Comparison of ENCODE assay signal across 1 cellular context in the genomic region with DNA sequence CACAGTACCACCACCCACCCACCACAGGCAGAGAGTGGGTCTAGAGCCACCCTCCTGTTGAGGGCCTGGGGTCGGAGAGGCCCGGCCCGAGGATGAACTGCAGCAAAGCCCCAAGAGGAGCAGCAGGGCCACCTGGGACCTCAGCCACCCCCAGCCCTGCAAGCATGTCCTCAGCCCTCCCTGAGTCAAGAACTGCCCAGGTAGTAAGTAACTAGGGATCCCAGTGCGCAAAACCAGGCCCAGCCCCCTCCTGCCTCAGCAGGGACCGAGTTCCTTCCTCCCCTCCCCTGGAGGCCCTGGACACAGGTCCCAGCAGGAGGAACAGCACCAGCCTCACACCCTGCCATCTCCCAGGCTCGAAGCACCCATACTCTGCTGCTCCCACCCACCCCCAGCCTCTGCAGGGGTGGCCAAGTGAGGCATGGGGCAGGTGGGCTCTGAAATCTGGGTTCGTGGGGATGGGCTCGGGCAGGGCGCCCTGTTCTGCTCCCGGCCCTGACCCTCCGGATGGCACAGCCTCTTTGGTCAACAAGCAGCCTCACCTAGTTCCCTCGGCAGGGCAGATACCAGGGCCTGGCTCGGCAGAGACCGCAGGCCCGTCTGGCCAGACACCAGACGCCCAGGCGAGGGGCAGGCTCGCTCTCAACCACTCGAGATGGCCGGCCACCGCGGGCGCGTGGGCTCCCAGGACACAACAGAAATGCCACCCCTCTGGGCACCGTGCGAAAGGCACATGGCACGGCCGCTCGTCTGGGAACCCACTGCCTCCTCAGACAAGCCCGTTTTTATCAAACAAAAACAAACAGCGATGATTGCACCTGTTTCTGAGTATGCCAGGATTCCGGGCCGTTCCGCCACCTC.
TF ChIP-seq lines count a peak whose summit lies in the region.

No MANE protein-coding gene starts in this region.

TF ChIP-seq in liver, 16 proteins besides CTCF, POLR2A, EP300 and RAD21:
- TF ChIP-seq MAX (IDR thresholded peaks at IDR 0.05) (no peak), FOXA2 (IDR thresholded peaks at IDR 0.05) (no peak), EGR1 (IDR thresholded peaks at IDR 0.05; ENCODE audit: low read depth in 2 of 2) (no peak), SP1 (IDR thresholded peaks at IDR 0.05) (no peak), NR2F2 (IDR thresholded peaks at IDR 0.05) (no peak)
- TF ChIP-seq, protein P1, sequence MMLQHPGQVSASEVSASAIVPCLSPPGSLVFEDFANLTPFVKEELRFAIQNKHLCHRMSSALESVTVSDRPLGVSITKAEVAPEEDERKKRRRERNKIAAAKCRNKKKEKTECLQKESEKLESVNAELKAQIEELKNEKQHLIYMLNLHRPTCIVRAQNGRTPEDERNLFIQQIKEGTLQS (IDR thresholded peaks at IDR 0.05), result no peak
